Comparison of ENCODE assay signal across 14 cellular contexts in the genomic region with DNA sequence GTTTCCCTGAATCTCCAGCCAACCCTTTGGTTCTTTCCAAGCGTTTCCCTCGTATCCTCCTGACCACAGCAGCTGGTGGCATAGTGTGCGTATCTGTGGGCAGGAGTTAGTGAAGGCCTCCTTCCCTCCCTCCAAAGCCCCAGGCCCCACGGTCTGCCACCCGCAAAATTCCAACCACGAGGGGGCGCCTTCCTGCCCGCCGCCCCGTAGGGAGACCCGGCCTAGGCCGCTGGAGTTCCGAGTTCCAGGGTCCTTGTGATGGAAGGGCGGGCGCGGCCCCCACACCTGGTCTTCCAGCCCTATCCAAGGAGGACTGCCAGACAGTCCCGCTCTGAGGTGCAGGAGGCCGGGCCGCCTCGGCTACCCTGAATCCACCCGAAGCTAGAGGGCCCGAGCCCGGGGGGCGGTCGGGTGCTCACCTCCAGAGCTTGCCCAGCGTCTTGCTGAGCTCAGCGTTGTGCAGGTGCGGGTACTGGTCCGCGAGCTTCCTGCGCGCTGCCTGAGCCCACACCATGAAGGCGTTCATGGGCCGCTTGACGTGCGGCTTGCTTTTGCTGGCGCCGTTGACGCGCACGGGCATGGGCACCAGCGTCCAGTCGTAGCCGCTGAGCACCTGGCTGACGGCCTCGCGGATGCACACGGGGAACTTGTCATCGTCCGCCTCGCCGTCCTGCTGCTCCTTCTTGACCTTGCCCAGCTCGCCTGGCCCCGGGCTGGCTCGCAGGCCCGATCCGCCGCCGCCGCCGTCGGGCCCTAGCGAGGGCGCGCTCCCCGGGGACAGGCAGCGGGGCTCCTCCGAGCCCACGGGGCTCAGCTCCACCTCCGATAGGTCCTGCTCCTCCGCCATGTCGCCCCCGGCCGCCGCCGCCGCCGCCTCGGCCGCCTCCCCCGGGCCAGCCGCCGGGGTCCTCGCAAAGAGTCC. TPM values are rescaled to one million over a fixed set of nuclear protein-coding genes. Genes with fewer than 3 reads are reported as not detected.
DNase-seq lines count a peak whose midpoint lies in the region; TF ChIP-seq lines count a peak whose summit lies in the region.
"Had no signal": no experiment of that assay in that cellular context is flagged by ENCODE, and none has a peak within 500 bp of the region (broad histone marks: within the 10 kb centered on the region; RNA-seq: fewer than 3 reads in every experiment).

No MANE protein-coding gene starts in this region.

- H3K9me3 ChIP-seq in BLaER1 treated with 17β-estradiol and CSF1 and Interleukin-3, amounts not matched to agents 10 nM and 100 nM (replicated peaks in 1 of 11), result peaks cover 0 to 9% (median 0%) of the 10 kb centered on the region in 11 experiments; a peak in 5 of 22 replicates
- H3K9me3 ChIP-seq in OCI-LY1 (ENCODE audit: low read length), result no peaks in the 10 kb centered on the region
- H3K9me3 ChIP-seq in neuronal stem cell (replicated peaks in 1 of 2; ENCODE audit: control insufficient read depth in 2 of 2, insufficient read depth in 1 of 2, low read depth in 1 of 2, low read length in 2 of 2), result no peaks in the 10 kb centered on the region
- H3K9me3 ChIP-seq in tibial artery, result no peaks in the 10 kb centered on the region

- H2AK5ac ChIP-seq in neuronal stem cell (ENCODE audit: low read depth, low read length), result peak overlapping the region; percentile 99

- H2AFZ ChIP-seq in OCI-LY1 (ENCODE audit: low read length) (no peak overlapping the region), neuronal stem cell (ENCODE audit: low read length) (no peak overlapping the region)

- H3K4me3 ChIP-seq in BLaER1 treated with 17β-estradiol and CSF1 and Interleukin-3, amounts not matched to agents 10 nM and 100 nM, result no peak overlapping the region
- no peak overlapping the region for H3K4me3 ChIP-seq in OCI-LY1 (ENCODE audit: low read depth, low read length, poor library complexity, severe bottlenecking)
- H3K4me3 ChIP-seq in fibroblast of pulmonary artery (replicated peaks; ENCODE audit: low read depth, low read length), result no peak overlapping the region
- H3K4me3 ChIP-seq in neuronal stem cell (ENCODE audit: low read length in 2 of 2), result peak overlapping the region in 1 of 2 donors; percentile 27
- H3K4me3 ChIP-seq in tibial artery, result no peak overlapping the region

- no peaks in the 10 kb centered on the region for H3K9me2 ChIP-seq in OCI-LY1 (ENCODE audit: low read depth, low read length)

- no peak for DNase-seq in fibroblast of pulmonary artery (ENCODE audit: low read depth)
- no peak for DNase-seq in neuronal stem cell (ENCODE audit: low spot score)
- no peak for DNase-seq in tibial artery
- DNase-seq in HuH-7.5 (ENCODE audit: low spot score), result no peak
- DNase-seq in RPMI8226, result no peak
- DNase-seq in DMS153 treated with DMSO at 0.1 percent for 48 hours (lab: John Stamatoyannopoulos, UW; ENCODE audit: unreplicated experiment), result no peak
- DNase-seq: activated CD8-positive, alpha-beta memory T cell treated with anti-CD3 and anti-CD28 coated beads for 24 hours; CD8-positive, alpha-beta memory T cell; effector memory CD8-positive, alpha-beta T cell; NCI-H146; stimulated activated CD4-positive, alpha-beta T cell treated with anti-CD3 and anti-CD28 coated beads, Interleukin-4, amount 100 ng/mL, for 1 hour; T-helper 2 cell had no signal

- peak overlapping the region in 9 of 11 experiments; percentile 15 to 95 (median 77); a peak in 14 of 22 replicates for H3K4me2 ChIP-seq in BLaER1 treated with 17β-estradiol and CSF1 and Interleukin-3, amounts not matched to agents 10 nM and 100 nM
- H3K4me2 ChIP-seq in OCI-LY1 (ENCODE audit: low read length), result no peak overlapping the region
- H3K4me2 ChIP-seq in neuronal stem cell (ENCODE audit: insufficient read depth, low read length, poor library complexity, severe bottlenecking), result peak overlapping the region; percentile 52

- H3K9ac ChIP-seq in BLaER1 treated with 17β-estradiol and CSF1 and Interleukin-3, amounts not matched to agents 10 nM and 100 nM, result peak overlapping the region in 1 of 11 experiments; percentile 41; a peak in 1 of 22 replicates
- no peak overlapping the region for H3K9ac ChIP-seq in OCI-LY1 (ENCODE audit: low read length)
- H3K9ac ChIP-seq in neuronal stem cell (ENCODE audit: low read depth, low read length, poor library complexity), result peak overlapping the region; percentile 82

- no peaks in the 10 kb centered on the region for H3K27me3 ChIP-seq in BLaER1 treated with 17β-estradiol and CSF1 and Interleukin-3, amounts not matched to agents 10 nM and 100 nM
- H3K27me3 ChIP-seq in OCI-LY1 (ENCODE audit: insufficient read depth, low read length) (no peaks in the 10 kb centered on the region), neuronal stem cell (ENCODE audit: control insufficient read depth in 3 of 3, insufficient read depth in 3 of 3, low read depth in 1 of 3, low read length in 3 of 3) (peaks cover 0 to 22% (median 10%) of the 10 kb centered on the region in 3 experiments), tibial artery (no peaks in the 10 kb centered on the region)

- H3K27ac ChIP-seq in BLaER1 treated with 17β-estradiol and CSF1 and Interleukin-3, amounts not matched to agents 10 nM and 100 nM, result 0 out of 22 replicates have a peak overlapping the region, but pooled peaks of 1 of the 11 experiments have one; percentile 33
- no peak overlapping the region for H3K27ac ChIP-seq in OCI-LY1 (ENCODE audit: low read depth, low read length, poor library complexity, severe bottlenecking)
- no peak overlapping the region for H3K27ac ChIP-seq in neuronal stem cell (replicated peaks; ENCODE audit: low read length)
- no peak overlapping the region for H3K27ac ChIP-seq in tibial artery

- H2BK15ac ChIP-seq in neuronal stem cell (ENCODE audit: low read length), result peak overlapping the region; percentile 98

- TF ChIP-seq CTCF in OCI-LY1 (IDR thresholded peaks at IDR 0.05; ENCODE audit: low read length), result peak; percentile 50; the same call in 1 of the 2 replicates
- TF ChIP-seq CTCF in fibroblast of pulmonary artery (IDR thresholded peaks at IDR 0.05; ENCODE audit: low read length, missing control alignments), result peak; percentile 8
- no peak for TF ChIP-seq CTCF in tibial artery (IDR thresholded peaks at IDR 0.05)

- intact Hi-C loops in tibial artery (cut with DNase I; ENCODE audit: low total_unique reads), result no loop called here

- H3K4me1 ChIP-seq in BLaER1 treated with 17β-estradiol and CSF1 and Interleukin-3, amounts not matched to agents 10 nM and 100 nM, result peaks cover 15 to 91% (median 85%) of the 10 kb centered on the region in 10 experiments
- H3K4me1 ChIP-seq in OCI-LY1 (ENCODE audit: insufficient read depth, low read length, severe bottlenecking), result no peaks in the 10 kb centered on the region
- peaks cover 0 to 32% of the 10 kb centered on the region in 2 donors for H3K4me1 ChIP-seq in neuronal stem cell (ENCODE audit: control insufficient read depth in 2 of 2, insufficient read depth in 1 of 2, low read depth in 1 of 2, low read length in 2 of 2)
- H3K4me1 ChIP-seq in tibial artery, result peaks cover 0 to 3% (median 0%) of the 10 kb centered on the region in 4 donors

- no peak overlapping the region for H4K8ac ChIP-seq in neuronal stem cell (ENCODE audit: low read depth, low read length)

- H2BK5ac ChIP-seq in neuronal stem cell (ENCODE audit: low read length), result peak overlapping the region; percentile 42

- no peaks in the 10 kb centered on the region for H3K79me2 ChIP-seq in OCI-LY1 (ENCODE audit: insufficient read depth, low read length)

- H3K79me1 ChIP-seq in neuronal stem cell (ENCODE audit: low read depth, low read length), result no peaks in the 10 kb centered on the region

- peak overlapping the region; percentile 81 for H2BK12ac ChIP-seq in neuronal stem cell (ENCODE audit: low read length)

- WGBS in neuronal stem cell (ENCODE audit: extremely low coverage in 2 of 2, insufficient read length in 2 of 2, insufficient replicate concordance in 1 of 2), 2 donors, result no CpG with 5 or more reads among the region's 84 CpGs

- no peak overlapping the region for H3K4ac ChIP-seq in neuronal stem cell (ENCODE audit: low read length)

- peaks cover 0 to 11% (median 6%) of the 10 kb centered on the region in 11 experiments; a peak in 5 of 22 replicates for H3K36me3 ChIP-seq in BLaER1 treated with 17β-estradiol and CSF1 and Interleukin-3, amounts not matched to agents 10 nM and 100 nM
- no peaks in the 10 kb centered on the region; the same call in 1 of the 2 replicates for H3K36me3 ChIP-seq in OCI-LY1 (ENCODE audit: insufficient read depth, low read length)
- peaks cover 0 to 4% of the 10 kb centered on the region in 2 donors for H3K36me3 ChIP-seq in neuronal stem cell (replicated peaks in 1 of 2; ENCODE audit: control insufficient read depth in 2 of 2, insufficient read depth in 2 of 2, low read length in 2 of 2)
- peaks cover 0 to 40% (median 3%) of the 10 kb centered on the region in 3 donors for H3K36me3 ChIP-seq in tibial artery

- H3F3A ChIP-seq in OCI-LY1 (ENCODE audit: insufficient read depth, low read length), result no peaks in the 10 kb centered on the region

- peak overlapping the region; percentile 64 for H2BK120ac ChIP-seq in neuronal stem cell (ENCODE audit: low read depth, low read length)

- no peak overlapping the region for H4K91ac ChIP-seq in neuronal stem cell (ENCODE audit: low read depth, low read length, poor library complexity)

- H4K20me1 ChIP-seq in BLaER1 treated with 17β-estradiol and CSF1 and Interleukin-3, amounts not matched to agents 10 nM and 100 nM, result peaks cover 0 to 20% (median 0%) of the 10 kb centered on the region in 11 experiments; a peak in 4 of 22 replicates
- H4K20me1 ChIP-seq in OCI-LY1 (ENCODE audit: insufficient read depth, low read length), result no peaks in the 10 kb centered on the region

- H3K14ac ChIP-seq in neuronal stem cell (ENCODE audit: low read length), result no peak overlapping the region

- peak overlapping the region; percentile 96 for H3K18ac ChIP-seq in neuronal stem cell (ENCODE audit: low read length)

- H3K23ac ChIP-seq in neuronal stem cell (ENCODE audit: low read depth, low read length, poor library complexity), result peak overlapping the region; percentile 99

RNA-seq across cellular contexts. Expression of a gene that starts 1.2 kb away (rescaled TPM):
- 1.5 TPM for polyA plus RNA-seq in neuronal stem cell (2013, experiment 1 of 2)
- 1.4 TPM for polyA plus RNA-seq in neuronal stem cell (2013, experiment 2 of 2)
- polyA plus RNA-seq: CD8-positive, alpha-beta memory T cell had no signal

RNA-seq across cellular contexts. Expression of a gene that starts 29.7 kb away (rescaled TPM):
- 108 TPM for polyA plus RNA-seq in neuronal stem cell (2013, experiment 1 of 2)
- 103 TPM for polyA plus RNA-seq in neuronal stem cell (2013, experiment 2 of 2)

RNA-seq across cellular contexts. Expression of a gene that starts 29.8 kb away (rescaled TPM):
- polyA plus RNA-seq in neuronal stem cell (2013, experiment 1 of 2), result 1.3 TPM
- polyA plus RNA-seq in neuronal stem cell (2013, experiment 2 of 2), result 1.1 TPM
- polyA plus RNA-seq: CD8-positive, alpha-beta memory T cell had no signal

Comparison
In these comparisons a context has a peak if more than half of its experiments do, and no peak if none do; other contexts are left out.
1. CTCF ChIP-seq: peak in OCI-LY1 (single experiment) and fibroblast of pulmonary artery (single experiment); none in tibial artery (0 of 2).